Comparison of ENCODE assay signal across 8 cellular contexts in genomic region chr6:156809034-156809433, GRCh38. TPM values are rescaled to one million over a fixed set of nuclear protein-coding genes. Genes with fewer than 3 reads are reported as not detected.
DNase-seq lines count a peak whose midpoint lies in the region; ATAC-seq lines count a peak whose summit lies in the region.

No MANE protein-coding gene starts in this region.

- H3K36me3 Mint-ChIP-seq in activated T-cell treated with anti-CD3 and anti-CD28 coated beads, Interleukin-2, amount 50 U/mL, for 72 hours (ENCODE audit: insufficient read depth in 2 of 2), result peaks cover 6 to 11% of the 10 kb centered on the region in 2 donors
- peaks cover 5% of the 10 kb centered on the region for H3K36me3 Mint-ChIP-seq in T-cell

- no peak for DNase-seq in activated T-cell treated with anti-CD3 and anti-CD28 coated beads, Interleukin-2, amount 50 U/mL, for 72 hours
- DNase-seq in activated T-cell treated with anti-CD3 and anti-CD28 coated beads, Interleukin-2, amount 50 U/mL, for 48 hours, result no peak
- DNase-seq in T-cell (no peak), left lobe of liver (ENCODE audit: low spot score) (no peak), cortex of kidney (lab: John Stamatoyannopoulos, UW) (no peak), posterior vena cava (ENCODE audit: low spot score) (no peak)
- DNase-seq in stimulated activated CD4-positive, alpha-beta T cell treated with anti-CD3 and anti-CD28 coated beads, Interleukin-15, amount 100 ng/mL, for 24 hours, result no peak

- H3K27ac Mint-ChIP-seq in activated T-cell treated with anti-CD3 and anti-CD28 coated beads, Interleukin-2, amount 50 U/mL, for 72 hours, result peak overlapping the region; percentile 66
- peak overlapping the region; percentile 16 to 19 for H3K27ac Mint-ChIP-seq in T-cell

- peaks cover 0 to 6% of the 10 kb centered on the region in 2 donors for H3K9me3 Mint-ChIP-seq in activated T-cell treated with anti-CD3 and anti-CD28 coated beads, Interleukin-2, amount 50 U/mL, for 72 hours
- H3K9me3 Mint-ChIP-seq in T-cell, result no peaks in the 10 kb centered on the region

- H3K4me3 Mint-ChIP-seq in activated T-cell treated with anti-CD3 and anti-CD28 coated beads, Interleukin-2, amount 50 U/mL, for 72 hours, result peak overlapping the region; percentile 33 to 48
- H3K4me3 Mint-ChIP-seq in T-cell, result peak overlapping the region in 1 of 3 donors; percentile 47

- POLR2A ChIA-PET in T-cell (lab: Charles Lee), result no interaction called here

- peak in 1 of 2 donors; percentile 43 for ATAC-seq in activated T-cell treated with anti-CD3 and anti-CD28 coated beads, Interleukin-2, amount 50 U/mL, for 72 hours (replicated peaks in 1 of 2)
- peak; percentile 86 for ATAC-seq in HG03060 (IDR thresholded peaks at IDR 0.05; ENCODE audit: low read depth, unreplicated experiment)
- no peak for ATAC-seq in T-cell (replicated peaks in 1 of 4)
- peak; percentile 69 for ATAC-seq in left lobe of liver

- peaks cover 78% of the 10 kb centered on the region for H3K4me1 Mint-ChIP-seq in activated T-cell treated with anti-CD3 and anti-CD28 coated beads, Interleukin-2, amount 50 U/mL, for 72 hours (ENCODE audit: low read depth)
- H3K4me1 Mint-ChIP-seq in T-cell, result peaks cover 89 to 90% (median 90%) of the 10 kb centered on the region in 3 donors

- no peaks in the 10 kb centered on the region for H3K27me3 Mint-ChIP-seq in activated T-cell treated with anti-CD3 and anti-CD28 coated beads, Interleukin-2, amount 50 U/mL, for 72 hours (ENCODE audit: low read depth)
- no peaks in the 10 kb centered on the region for H3K27me3 Mint-ChIP-seq in T-cell

- CTCF ChIA-PET in T-cell (lab: Charles Lee), result interaction anchor here in 1 of 2 donors (1.2 kb wide), 1 partner anchor 13 kb away, joined by 3 read pairs; no protein-coding TSS in a partner anchor

- intact Hi-C loops in posterior vena cava (cut with DNase I), result no loop called here

RNA-seq across cellular contexts. Expression of gene ARID1B, which starts 31.9 kb away (rescaled TPM):
- 10 to 100 TPM; 62.9 to 71.6 TPM for total RNA-seq in activated T-cell treated with anti-CD3 and anti-CD28 coated beads, Interleukin-2, amount 50 U/mL, for 72 hours
- total RNA-seq in T-cell (100 to 1,000 TPM; 103 to 161 (median 108) TPM), left lobe of liver (26.4 TPM), posterior vena cava (10 to 100 TPM; 79.3 to 84.6 TPM)

Comparison
In these comparisons a context has a peak if more than half of its experiments do, and no peak if none do; other contexts are left out.
1. ATAC-seq: peak in HG03060 (single experiment) and left lobe of liver (single experiment); none in T-cell (0 of 4).